Comparison of ENCODE assay signal across 8 cellular contexts in the genomic region with DNA sequence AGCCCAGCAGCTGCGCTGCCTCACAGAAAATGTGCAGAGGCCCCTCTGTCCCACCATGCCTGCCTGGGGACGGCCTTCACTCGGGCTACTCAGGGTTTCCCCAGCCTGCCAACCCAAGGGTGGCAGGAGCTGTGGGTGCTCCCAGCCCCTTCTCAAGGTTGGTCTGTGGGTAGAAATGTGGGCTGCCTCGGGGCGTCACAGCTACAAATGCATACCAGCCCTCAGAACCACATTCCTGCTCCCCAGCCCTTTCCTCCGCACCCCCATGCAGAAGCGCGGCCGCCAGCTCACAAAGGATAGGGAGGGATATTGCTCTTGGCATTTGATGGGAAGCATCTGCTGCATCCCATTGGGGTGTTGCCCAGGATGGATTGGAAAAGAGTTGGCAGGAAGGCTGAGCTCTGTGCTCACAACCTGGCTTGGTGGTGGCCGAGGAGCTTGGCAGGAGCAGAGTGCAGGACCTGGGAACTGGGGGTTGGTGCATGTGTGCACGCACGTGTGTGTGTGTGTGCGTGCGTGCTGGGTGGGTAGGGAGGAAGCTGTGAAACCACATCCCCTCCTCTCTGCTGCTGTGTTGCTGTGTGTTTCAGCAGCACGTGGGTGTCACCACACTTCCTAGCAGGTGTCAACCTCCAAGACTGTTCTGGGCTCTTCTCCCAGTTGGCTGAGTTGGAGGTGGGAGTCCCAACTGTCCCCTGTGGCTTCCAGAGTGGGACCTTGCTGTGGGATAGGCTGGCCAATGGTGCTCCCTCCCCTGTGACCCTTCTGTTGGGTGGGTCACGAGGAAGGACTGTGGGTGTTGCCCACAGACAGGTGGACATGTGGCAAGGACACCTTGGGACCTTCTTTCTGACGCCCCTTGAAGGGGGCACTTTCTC.
DNase-seq lines count a peak whose midpoint lies in the region; ATAC-seq and TF ChIP-seq lines count a peak whose summit lies in the region.

No MANE protein-coding gene starts in this region.

- H3K27me3 ChIP-seq in transverse colon, result no peaks in the 10 kb centered on the region

- no peaks in the 10 kb centered on the region for H3K9me3 Mint-ChIP-seq in natural killer cell treated with Interleukin-12 subunit alpha and Interleukin-12 subunit beta and Interleukin-15 and Interleukin-18, amount 100 ng/mL, for 72 hours

- H3K4me1 Mint-ChIP-seq in natural killer cell treated with Interleukin-12 subunit alpha and Interleukin-12 subunit beta and Interleukin-15 and Interleukin-18, amount 100 ng/mL, for 72 hours (ENCODE audit: low read depth in 2 of 2), result peaks cover 71 to 80% of the 10 kb centered on the region in 2 donors

- no peaks in the 10 kb centered on the region for H3K27me3 Mint-ChIP-seq in natural killer cell treated with Interleukin-12 subunit alpha and Interleukin-12 subunit beta and Interleukin-15 and Interleukin-18, amount 100 ng/mL, for 72 hours

- TF ChIP-seq CTCF in transverse colon (IDR thresholded peaks at IDR 0.05), result no peak

- no peaks in the 10 kb centered on the region for H3K36me3 Mint-ChIP-seq in natural killer cell treated with Interleukin-12 subunit alpha and Interleukin-12 subunit beta and Interleukin-15 and Interleukin-18, amount 100 ng/mL, for 72 hours

- peak overlapping the region; percentile 68 for H3K4me3 Mint-ChIP-seq in natural killer cell treated with Interleukin-12 subunit alpha and Interleukin-12 subunit beta and Interleukin-15 and Interleukin-18, amount 100 ng/mL, for 72 hours

- 39% methylated on average over 17 of the region's 17 CpGs; no CpG with 5 or more reads in 1 of the 2 donors for WGBS in transverse colon (ENCODE audit: low coverage in 1 of 2), 2 donors

- peak overlapping the region in 1 of 4 donors; percentile 25 for H3K4me3 ChIP-seq in transverse colon

- peak; percentile 68 for DNase-seq in activated CD4-positive, alpha-beta T cell treated with anti-CD3 and anti-CD28 coated beads for 1 hour
- DNase-seq in dermis microvascular lymphatic vessel endothelial cell (ENCODE audit: low read depth in 2 of 2) (peak; percentile 39 to 44), transverse colon (peak; percentile 79), HuH-7 (ENCODE audit: low spot score) (no peak)
- DNase-seq in natural killer cell treated with Interleukin-12 subunit alpha and Interleukin-12 subunit beta and Interleukin-15 and Interleukin-18, amount 100 ng/mL, for 72 hours (ENCODE audit: low spot score), result peak; percentile 82

- TF ChIP-seq POLR2A in transverse colon (IDR thresholded peaks at IDR 0.05), result peak; percentile 29

- peak; percentile 44 for ATAC-seq in GM18867 (IDR thresholded peaks at IDR 0.05; ENCODE audit: unreplicated experiment)
- peak; percentile 45 for ATAC-seq in HG03280 (IDR thresholded peaks at IDR 0.05; ENCODE audit: unreplicated experiment)
- ATAC-seq in natural killer cell treated with Interleukin-12 subunit alpha and Interleukin-12 subunit beta and Interleukin-15 and Interleukin-18, amount 100 ng/mL, for 72 hours, result peak; percentile 82 to 84
- ATAC-seq in HG03565 (IDR thresholded peaks at IDR 0.05; ENCODE audit: unreplicated experiment), result no peak

- no peaks in the 10 kb centered on the region for H3K36me3 ChIP-seq in transverse colon

- in situ Hi-C loops in transverse colon (cut with MboI; ENCODE audit: low pct_ligation_motif_present in 1 of 4, low pct_unique_long_range_greater_than_20kb in 1 of 4, low sequenced_read_pairs in 3 of 4), result loop anchor here in 1 of 4 donors (25.0 kb wide), 1 partner anchor 108 kb away; no protein-coding TSS in a partner anchor

- peak overlapping the region; percentile 83 to 89 (median 86) for H3K27ac ChIP-seq in transverse colon

- H3K9me3 ChIP-seq in transverse colon, result no peaks in the 10 kb centered on the region

- peak overlapping the region; percentile 92 for H3K27ac Mint-ChIP-seq in natural killer cell treated with Interleukin-12 subunit alpha and Interleukin-12 subunit beta and Interleukin-15 and Interleukin-18, amount 100 ng/mL, for 72 hours

- intact Hi-C loops in transverse colon (cut with DNase I; ENCODE audit: low total_unique reads), result no loop called here

- no peak for TF ChIP-seq EP300 in transverse colon (IDR thresholded peaks at IDR 0.05; ENCODE audit: low read depth)

- H3K4me1 ChIP-seq in transverse colon, result peaks cover 54 to 90% (median 57%) of the 10 kb centered on the region in 4 donors
